Comparison of ENCODE assay signal across 8 cellular contexts in the genomic region with DNA sequence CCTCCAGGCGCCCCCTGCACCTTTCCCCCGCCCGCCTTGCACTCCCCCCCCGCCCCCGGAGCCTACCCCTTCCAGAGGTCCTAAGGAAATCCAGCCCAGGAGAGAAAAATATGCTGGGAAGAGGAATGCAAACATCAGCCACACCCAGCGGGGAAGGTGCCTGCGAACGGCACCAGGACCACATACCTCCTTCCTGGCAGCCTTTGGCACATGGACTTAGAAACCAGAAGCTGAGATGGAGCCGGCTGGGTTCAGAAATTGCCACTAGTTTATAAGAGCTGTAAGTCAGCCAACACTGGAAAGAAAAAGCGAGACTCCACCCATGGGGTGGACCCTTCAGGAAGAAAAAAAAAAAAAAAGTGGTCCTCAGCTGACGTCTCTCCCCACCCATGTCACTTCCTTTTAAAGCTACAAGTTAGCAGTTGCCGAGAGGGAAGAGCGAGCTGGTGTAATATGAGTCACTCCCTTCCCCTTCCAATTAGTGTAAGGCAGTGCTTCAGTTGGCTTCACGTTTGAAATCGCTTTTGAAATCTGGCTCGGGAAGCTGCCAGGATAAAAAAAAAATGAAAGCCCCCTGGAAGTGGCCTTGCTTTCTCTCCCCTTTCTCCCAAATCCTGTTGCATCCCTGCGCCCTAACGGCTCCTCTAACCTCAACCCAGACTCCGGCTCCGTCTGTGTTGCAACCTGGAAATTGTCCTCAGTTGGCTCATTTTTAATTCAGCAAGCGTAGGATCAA. TPM values are rescaled to one million over a fixed set of nuclear protein-coding genes. Genes with fewer than 3 reads are reported as not detected.
DNase-seq lines count a peak whose midpoint lies in the region; ATAC-seq and TF ChIP-seq lines count a peak whose summit lies in the region.

A gene with protein sequence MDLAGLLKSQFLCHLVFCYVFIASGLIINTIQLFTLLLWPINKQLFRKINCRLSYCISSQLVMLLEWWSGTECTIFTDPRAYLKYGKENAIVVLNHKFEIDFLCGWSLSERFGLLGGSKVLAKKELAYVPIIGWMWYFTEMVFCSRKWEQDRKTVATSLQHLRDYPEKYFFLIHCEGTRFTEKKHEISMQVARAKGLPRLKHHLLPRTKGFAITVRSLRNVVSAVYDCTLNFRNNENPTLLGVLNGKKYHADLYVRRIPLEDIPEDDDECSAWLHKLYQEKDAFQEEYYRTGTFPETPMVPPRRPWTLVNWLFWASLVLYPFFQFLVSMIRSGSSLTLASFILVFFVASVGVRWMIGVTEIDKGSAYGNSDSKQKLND (minus strand): TSS at position 310 of the 736 bp plus-strand sequence. CDS start 41,848 bp downstream, outside the sequence.

- ATAC-seq in HG03432 (IDR thresholded peaks at IDR 0.05; ENCODE audit: unreplicated experiment): peak; percentile 99
- ATAC-seq in left lobe of liver: peak; percentile 89

- peak within 1 kb of the TSS; percentile 88 for H3K4me3 ChIP-seq in BE2C (ENCODE audit: low read depth, low read length)

- H3K4me1 ChIP-seq in BE2C: peaks cover 5% of the 10 kb centered on the region

- DNase-seq in BE2C (peak; percentile 70), GM19238 (ENCODE audit: insufficient read length, low spot score) (peak; percentile 83), NCI-H524 treated with DMSO at 0.1 percent for 48 hours (lab: John Stamatoyannopoulos, UW) (peak; percentile 93), dedifferentiated amniotic fluid mesenchymal stem cell (ENCODE audit: extremely low spot score) (peak; percentile 98), left lobe of liver (ENCODE audit: low spot score) (no peak)
- DNase-seq in activated CD4-positive, alpha-beta T cell treated with anti-CD3 and anti-CD28 coated beads for 4 hours: peak; percentile 58 to 60
- DNase-seq in stimulated activated CD4-positive, alpha-beta T cell treated with anti-CD3 and anti-CD28 coated beads, Interleukin-2, amount 100 ng/mL, for 48 hours: peak; percentile 21 to 42

- H3K27me3 ChIP-seq in BE2C: no peaks in the 10 kb centered on the region

- no peak for TF ChIP-seq CTCF in BE2C (IDR thresholded peaks at IDR 0.05; ENCODE audit: low read depth, low read length)

- H3K9me3 ChIP-seq in BE2C: no peaks in the 10 kb centered on the region

- H3K36me3 ChIP-seq in BE2C: no peaks in the 10 kb centered on the region

RNA-seq across cellular contexts. Expression of the gene that starts here (rescaled TPM):
- 8.2 TPM for polyA plus RNA-seq in BE2C (2012; ENCODE audit: insufficient read depth, insufficient read length, low read depth)
- 0.88 TPM for total RNA-seq in left lobe of liver

Comparison
In these comparisons a context has a peak if more than half of its experiments do, and no peak if none do; other contexts are left out.
1. Peak in ATAC-seq in left lobe of liver; RNA of the gene not detected or under 1 TPM.